ENCODE assay signal across 8 cellular contexts in genomic region chr9:136485049-136485647, GRCh38. TPM values are rescaled to one million over a fixed set of nuclear protein-coding genes. Genes with fewer than 3 reads are reported as not detected.
DNase-seq lines count a peak whose midpoint lies in the region; ATAC-seq, FAIRE-seq and TF ChIP-seq lines count a peak whose summit lies in the region.

No MANE protein-coding gene starts in this region.

- no peak overlapping the region for H2BK5ac ChIP-seq in neuronal stem cell (ENCODE audit: low read length)

- no peak overlapping the region for H2BK15ac ChIP-seq in neuronal stem cell (ENCODE audit: low read length)

- H3K4me1 Mint-ChIP-seq in activated T-helper 1 cell treated with anti-CD3 and anti-CD28 coated beads, Interleukin-12 subunit alpha, Interleukin-12 subunit beta, Interleukin-2, Interleukin-4 antibody, amounts not matched to agents 30 ng/mL and 10 ng/mL and 1 ng/mL, durations not matched to agents 14 hours and 24 hours and 36 hours (ENCODE audit: low read depth), result peaks cover 19% of the 10 kb centered on the region

- H3K27ac Mint-ChIP-seq in activated T-helper 1 cell treated with anti-CD3 and anti-CD28 coated beads, Interleukin-12 subunit alpha, Interleukin-12 subunit beta, Interleukin-2, Interleukin-4 antibody, amounts not matched to agents 30 ng/mL and 10 ng/mL and 1 ng/mL, durations not matched to agents 14 hours and 24 hours and 36 hours, result peak overlapping the region; percentile 40

- peaks cover 4% of the 10 kb centered on the region for H3K27me3 Mint-ChIP-seq in activated T-helper 1 cell treated with anti-CD3 and anti-CD28 coated beads, Interleukin-12 subunit alpha, Interleukin-12 subunit beta, Interleukin-2, Interleukin-4 antibody, amounts not matched to agents 30 ng/mL and 10 ng/mL and 1 ng/mL, durations not matched to agents 14 hours and 24 hours and 36 hours (ENCODE audit: insufficient read depth)

- peak overlapping the region; percentile 49 for H3K18ac ChIP-seq in neuronal stem cell (ENCODE audit: low read length)

- H3K23ac ChIP-seq in neuronal stem cell (ENCODE audit: low read depth, low read length, poor library complexity), result peak overlapping the region; percentile 83

- H3K36me3 ChIP-seq in neuronal stem cell (replicated peaks in 1 of 2; ENCODE audit: control insufficient read depth in 2 of 2, insufficient read depth in 2 of 2, low read length in 2 of 2), result peaks cover under 1 to 2% of the 10 kb centered on the region in 2 donors

- H3K4me3 ChIP-seq in fibroblast of pulmonary artery (replicated peaks; ENCODE audit: low read depth, low read length) (no peak overlapping the region), neuronal stem cell (ENCODE audit: low read length in 2 of 2) (peak overlapping the region; percentile 8 to 94)

- peak; percentile 82 for TF ChIP-seq CTCF in fibroblast of pulmonary artery (IDR thresholded peaks at IDR 0.05; ENCODE audit: low read length, missing control alignments)

- no peaks in the 10 kb centered on the region for H3K9me3 Mint-ChIP-seq in activated T-helper 1 cell treated with anti-CD3 and anti-CD28 coated beads, Interleukin-12 subunit alpha, Interleukin-12 subunit beta, Interleukin-2, Interleukin-4 antibody, amounts not matched to agents 30 ng/mL and 10 ng/mL and 1 ng/mL, durations not matched to agents 14 hours and 24 hours and 36 hours

- H3K14ac ChIP-seq in neuronal stem cell (ENCODE audit: low read length), result no peak overlapping the region

- H3K4ac ChIP-seq in neuronal stem cell (ENCODE audit: low read length), result no peak overlapping the region

- no peak overlapping the region for H3K4me2 ChIP-seq in neuronal stem cell (ENCODE audit: insufficient read depth, low read length, poor library complexity, severe bottlenecking)

- in situ Hi-C loops in KBM-7 (cut with MboI; ENCODE audit: low pct_unique_long_range_greater_than_20kb, low sequenced_read_pairs), result no loop called here

- H3K9me3 ChIP-seq in neuronal stem cell (replicated peaks in 1 of 2; ENCODE audit: control insufficient read depth in 2 of 2, insufficient read depth in 1 of 2, low read depth in 1 of 2, low read length in 2 of 2), result no peaks in the 10 kb centered on the region

- H3K9ac ChIP-seq in neuronal stem cell (ENCODE audit: low read depth, low read length, poor library complexity), result no peak overlapping the region

- DNase-seq in DMS 273 (lab: John Stamatoyannopoulos, UW; ENCODE audit: unreplicated experiment) (peak; percentile 87), KBM-7 (peak; percentile 96), RCC 7860 (ENCODE audit: low spot score) (peak; percentile 61), fibroblast of pulmonary artery (ENCODE audit: low read depth) (peak; percentile 80), neuronal stem cell (ENCODE audit: low spot score) (peak; percentile 90), stromal cell of bone marrow (ENCODE audit: low read depth) (peak; percentile 55)
- DNase-seq in activated T-helper 1 cell treated with anti-CD3 and anti-CD28 coated beads, Interleukin-12 subunit alpha, Interleukin-12 subunit beta, Interleukin-2, Interleukin-4 antibody, amounts not matched to agents 30 ng/mL and 10 ng/mL and 1 ng/mL, durations not matched to agents 14 hours and 24 hours and 36 hours (ENCODE audit: low spot score), result peak; percentile 74

- peak overlapping the region; percentile 70 for H3K4me3 Mint-ChIP-seq in activated T-helper 1 cell treated with anti-CD3 and anti-CD28 coated beads, Interleukin-12 subunit alpha, Interleukin-12 subunit beta, Interleukin-2, Interleukin-4 antibody, amounts not matched to agents 30 ng/mL and 10 ng/mL and 1 ng/mL, durations not matched to agents 14 hours and 24 hours and 36 hours

- no CpG with 5 or more reads among the region's 13 CpGs for WGBS in neuronal stem cell (ENCODE audit: extremely low coverage in 2 of 2, insufficient read length in 2 of 2, insufficient replicate concordance in 1 of 2), 2 donors

- H3K27ac ChIP-seq in neuronal stem cell (replicated peaks; ENCODE audit: low read length), result no peak overlapping the region

- no peak overlapping the region for H2BK12ac ChIP-seq in neuronal stem cell (ENCODE audit: low read length)

- intact Hi-C loops in activated T-helper 1 cell treated with anti-CD3 and anti-CD28 coated beads, Interleukin-12 subunit alpha, Interleukin-12 subunit beta, Interleukin-2, Interleukin-4 antibody, amounts not matched to agents 30 ng/mL and 10 ng/mL and 1 ng/mL, durations not matched to agents 14 hours and 24 hours and 36 hours (cut with micrococcal nuclease), result loop anchor here (1.0 to 10.0 kb wide), 4 partner anchors 146 to 540 kb away; partner anchors contain the start of gene ABCA2

- no peak for ATAC-seq in GM21737 (IDR thresholded peaks at IDR 0.05; ENCODE audit: unreplicated experiment)

- H2BK120ac ChIP-seq in neuronal stem cell (ENCODE audit: low read depth, low read length), result no peak overlapping the region

- FAIRE-seq in RCC 7860 (lab: Jason Lieb, UNC), result no peak

- H3K79me1 ChIP-seq in neuronal stem cell (ENCODE audit: low read depth, low read length), result peaks cover 8% of the 10 kb centered on the region

- no peak overlapping the region for H4K91ac ChIP-seq in neuronal stem cell (ENCODE audit: low read depth, low read length, poor library complexity)

- H4K8ac ChIP-seq in neuronal stem cell (ENCODE audit: low read depth, low read length), result no peak overlapping the region

- peaks cover 10 to 34% of the 10 kb centered on the region in 2 donors for H3K4me1 ChIP-seq in neuronal stem cell (ENCODE audit: control insufficient read depth in 2 of 2, insufficient read depth in 1 of 2, low read depth in 1 of 2, low read length in 2 of 2)

- no peak overlapping the region for H2AFZ ChIP-seq in neuronal stem cell (ENCODE audit: low read length)

- peaks cover 4% of the 10 kb centered on the region for H3K36me3 Mint-ChIP-seq in activated T-helper 1 cell treated with anti-CD3 and anti-CD28 coated beads, Interleukin-12 subunit alpha, Interleukin-12 subunit beta, Interleukin-2, Interleukin-4 antibody, amounts not matched to agents 30 ng/mL and 10 ng/mL and 1 ng/mL, durations not matched to agents 14 hours and 24 hours and 36 hours (ENCODE audit: low read depth)

- peak overlapping the region; percentile 76 for H2AK5ac ChIP-seq in neuronal stem cell (ENCODE audit: low read depth, low read length)

- H3K27me3 ChIP-seq in neuronal stem cell (ENCODE audit: control insufficient read depth in 3 of 3, insufficient read depth in 3 of 3, low read depth in 1 of 3, low read length in 3 of 3), result no peaks in the 10 kb centered on the region

RNA-seq across cellular contexts. Expression of gene SEC16A, which starts 2.3 kb away (rescaled TPM):
- total RNA-seq in activated T-helper 1 cell treated with anti-CD3 and anti-CD28 coated beads, Interleukin-12 subunit alpha, Interleukin-12 subunit beta, Interleukin-2, Interleukin-4 antibody, amounts not matched to agents 30 ng/mL and 10 ng/mL and 1 ng/mL, durations not matched to agents 14 hours and 24 hours and 36 hours, result 87.3 and 88.5 TPM in 2 replicates
- 14.7 TPM for polyA plus RNA-seq in neuronal stem cell (2013, experiment 1 of 2)
- 15.9 TPM for polyA plus RNA-seq in neuronal stem cell (2013, experiment 2 of 2)

RNA-seq across cellular contexts. Expression of gene INPP5E, which starts 45.5 kb away (rescaled TPM):
- 19.7 and 20.0 TPM in 2 replicates for total RNA-seq in activated T-helper 1 cell treated with anti-CD3 and anti-CD28 coated beads, Interleukin-12 subunit alpha, Interleukin-12 subunit beta, Interleukin-2, Interleukin-4 antibody, amounts not matched to agents 30 ng/mL and 10 ng/mL and 1 ng/mL, durations not matched to agents 14 hours and 24 hours and 36 hours
- 17.9 TPM for polyA plus RNA-seq in neuronal stem cell (2013, experiment 1 of 2)
- 17.2 TPM for polyA plus RNA-seq in neuronal stem cell (2013, experiment 2 of 2)
